In genomic region chr6:26754801-26755200, GRCh38 we compare ENCODE assay signal across 7 cellular contexts.
DNase-seq lines count a peak whose midpoint lies in the region; ATAC-seq and TF ChIP-seq lines count a peak whose summit lies in the region.
"Not testable (repeated sequence)": the region's sequence is repeated elsewhere in the genome, so short reads cannot be mapped to it uniquely, and the experiment has no call there.

No MANE protein-coding gene starts in this region.

- intact Hi-C loops in Panc1 (cut with micrococcal nuclease; ENCODE audit: unreplicated experiment); naive thymus-derived CD4-positive, alpha-beta T cell (cut with micrococcal nuclease): not testable (repeated sequence)

- peak; percentile 19 for DNase-seq in H7
- DNase-seq in Panc1 (ENCODE audit: low read depth, low spot score); activated CD8-positive, alpha-beta T cell treated with anti-CD3 and anti-CD28 coated beads, Interleukin-2, amount 10 ng/mL, durations not matched to agents 7 days and 5 days; chondrocyte (ENCODE audit: low spot score); hepatocyte (ENCODE audit: low spot score); naive thymus-derived CD4-positive, alpha-beta T cell; progenitor cell of endocrine pancreas (ENCODE audit: low spot score, unreplicated experiment): not testable (repeated sequence)

- H4K20me1 ChIP-seq in hepatocyte (ENCODE audit: insufficient read depth, poor library complexity, severe bottlenecking) = not testable (repeated sequence)

- not testable (repeated sequence) for H2AFZ ChIP-seq in hepatocyte

- not testable (repeated sequence) for H3K36me3 ChIP-seq in H7 (replicated peaks; ENCODE audit: control insufficient read depth, insufficient read depth, low read length); Panc1 (ENCODE audit: control insufficient read depth, insufficient read depth, low read length); hepatocyte (replicated peaks; ENCODE audit: insufficient read depth, low read depth); naive thymus-derived CD4-positive, alpha-beta T cell (ENCODE audit: control insufficient read depth in 2 of 3, insufficient read depth in 3 of 3, low read length in 3 of 3)

- not testable (repeated sequence) for BruUV-seq in Panc1 (replicated peaks; lab: Mats Ljungman, UMichigan)

- H3K27me3 ChIP-seq in H7 (ENCODE audit: control insufficient read depth, insufficient read depth, low read length) = peaks cover 32% of the 10 kb centered on the region
- not testable (repeated sequence) for H3K27me3 ChIP-seq in Panc1 (ENCODE audit: control insufficient read depth, insufficient read depth, low read length); hepatocyte
- H3K27me3 ChIP-seq in naive thymus-derived CD4-positive, alpha-beta T cell (ENCODE audit: control insufficient read depth in 2 of 2, insufficient read depth in 2 of 2, low read length in 2 of 2) = peaks cover 0 to 10% of the 10 kb centered on the region in 2 donors

- POLR2A ChIA-PET in Panc1 (lab: Charles Lee); activated CD8-positive, alpha-beta T cell treated with anti-CD3 and anti-CD28 coated beads, Interleukin-2, amount 10 ng/mL, durations not matched to agents 7 days and 5 days (lab: Charles Lee); naive thymus-derived CD4-positive, alpha-beta T cell (lab: Charles Lee): not testable (repeated sequence)

- not testable (repeated sequence) for ATAC-seq in Panc1; activated CD8-positive, alpha-beta T cell treated with anti-CD3 and anti-CD28 coated beads, Interleukin-2, amount 10 ng/mL, durations not matched to agents 7 days and 5 days; naive thymus-derived CD4-positive, alpha-beta T cell

- H3K27ac Mint-ChIP-seq in activated CD8-positive, alpha-beta T cell treated with anti-CD3 and anti-CD28 coated beads, Interleukin-2, amount 10 ng/mL, durations not matched to agents 7 days and 5 days = peak overlapping the region; percentile 70
- H3K27ac Mint-ChIP-seq in chondrocyte (ENCODE audit: unreplicated experiment); progenitor cell of endocrine pancreas: not testable (repeated sequence)
- peak overlapping the region in 5 of 9 donors; percentile 29 to 87 (median 70) for H3K27ac Mint-ChIP-seq in naive thymus-derived CD4-positive, alpha-beta T cell

- H3K27me3 Mint-ChIP-seq in activated CD8-positive, alpha-beta T cell treated with anti-CD3 and anti-CD28 coated beads, Interleukin-2, amount 10 ng/mL, durations not matched to agents 7 days and 5 days (ENCODE audit: low read depth) = peaks cover 38% of the 10 kb centered on the region
- H3K27me3 Mint-ChIP-seq in chondrocyte (ENCODE audit: low read depth) (peaks cover 23% of the 10 kb centered on the region), progenitor cell of endocrine pancreas (peaks cover 49% of the 10 kb centered on the region)
- H3K27me3 Mint-ChIP-seq in naive thymus-derived CD4-positive, alpha-beta T cell = peaks cover 0 to 53% (median 47%) of the 10 kb centered on the region in 5 donors

- peaks cover 16% of the 10 kb centered on the region for H3K36me3 Mint-ChIP-seq in activated CD8-positive, alpha-beta T cell treated with anti-CD3 and anti-CD28 coated beads, Interleukin-2, amount 10 ng/mL, durations not matched to agents 7 days and 5 days (ENCODE audit: low read depth)
- H3K36me3 Mint-ChIP-seq in chondrocyte (ENCODE audit: low read depth); naive thymus-derived CD4-positive, alpha-beta T cell; progenitor cell of endocrine pancreas (ENCODE audit: insufficient read depth): not testable (repeated sequence)

- H3K4me1 Mint-ChIP-seq in activated CD8-positive, alpha-beta T cell treated with anti-CD3 and anti-CD28 coated beads, Interleukin-2, amount 10 ng/mL, durations not matched to agents 7 days and 5 days (ENCODE audit: low read depth); naive thymus-derived CD4-positive, alpha-beta T cell; progenitor cell of endocrine pancreas (ENCODE audit: low read depth): not testable (repeated sequence)
- peaks cover 19% of the 10 kb centered on the region for H3K4me1 Mint-ChIP-seq in chondrocyte (ENCODE audit: low read depth)

- in situ Hi-C loops in Panc1 (cut with HindIII; ENCODE audit: low pct_unique_long_range_greater_than_20kb, low sequenced_read_pairs) = not testable (repeated sequence)

- H3K4me2 ChIP-seq in hepatocyte = peak overlapping the region; percentile 70

- H3K9me3 Mint-ChIP-seq in activated CD8-positive, alpha-beta T cell treated with anti-CD3 and anti-CD28 coated beads, Interleukin-2, amount 10 ng/mL, durations not matched to agents 7 days and 5 days (ENCODE audit: insufficient read depth); chondrocyte (ENCODE audit: low read depth); progenitor cell of endocrine pancreas (ENCODE audit: low read depth): not testable (repeated sequence)
- peaks cover 0 to 40% (median 13%) of the 10 kb centered on the region in 11 donors for H3K9me3 Mint-ChIP-seq in naive thymus-derived CD4-positive, alpha-beta T cell

- not testable (repeated sequence) for TF ChIP-seq CTCF in Panc1 (IDR thresholded peaks at IDR 0.05); chondrocyte (IDR thresholded peaks at IDR 0.05); hepatocyte (IDR thresholded peaks at IDR 0.05; ENCODE audit: poor library complexity); progenitor cell of endocrine pancreas (IDR thresholded peaks at IDR 0.05; ENCODE audit: unreplicated experiment)

- H3K9me2 ChIP-seq in hepatocyte (replicated peaks; ENCODE audit: insufficient read depth) = not testable (repeated sequence)

- not testable (repeated sequence) for H3K27ac ChIP-seq in Panc1 (ENCODE audit: low read length); hepatocyte; naive thymus-derived CD4-positive, alpha-beta T cell (ENCODE audit: low read depth, low read length)

- not testable (repeated sequence) for H3K9me3 ChIP-seq in Panc1 (ENCODE audit: control insufficient read depth, insufficient read depth, low read depth, low read length); hepatocyte (ENCODE audit: low read depth); naive thymus-derived CD4-positive, alpha-beta T cell (ENCODE audit: control insufficient read depth in 2 of 3, low read length in 3 of 3)

- WGBS in hepatocyte (ENCODE audit: low lambda C conversion rate, missing lambda C conversion rate) = 4% methylated on average over 11 of the region's 20 CpGs

- not testable (repeated sequence) for H3K79me2 ChIP-seq in hepatocyte

- H3K4me1 ChIP-seq in Panc1 (ENCODE audit: control insufficient read depth, insufficient read depth, low read length); hepatocyte (ENCODE audit: insufficient read depth); naive thymus-derived CD4-positive, alpha-beta T cell (ENCODE audit: control insufficient read depth in 2 of 2, insufficient read depth in 2 of 2, low read length in 2 of 2): not testable (repeated sequence)

- peak overlapping the region; percentile 48 for H3K4me3 Mint-ChIP-seq in activated CD8-positive, alpha-beta T cell treated with anti-CD3 and anti-CD28 coated beads, Interleukin-2, amount 10 ng/mL, durations not matched to agents 7 days and 5 days
- H3K4me3 Mint-ChIP-seq in chondrocyte (ENCODE audit: unreplicated experiment) = peak overlapping the region; percentile 54
- H3K4me3 Mint-ChIP-seq in naive thymus-derived CD4-positive, alpha-beta T cell = peak overlapping the region in 4 of 10 donors; percentile 30 to 67 (median 38)
- H3K4me3 Mint-ChIP-seq in progenitor cell of endocrine pancreas (ENCODE audit: low read depth) = peak overlapping the region; percentile 68

- CTCF ChIA-PET in Panc1 (lab: Charles Lee); activated CD8-positive, alpha-beta T cell treated with anti-CD3 and anti-CD28 coated beads, Interleukin-2, amount 10 ng/mL, durations not matched to agents 7 days and 5 days (lab: Charles Lee); naive thymus-derived CD4-positive, alpha-beta T cell (lab: Charles Lee): not testable (repeated sequence)

- peak overlapping the region; percentile 29 for H3K4me3 ChIP-seq in H7 (ENCODE audit: insufficient read depth, low read depth, low read length)
- peak overlapping the region; percentile 17 to 44 for H3K4me3 ChIP-seq in Panc1 (ENCODE audit: low read depth in 2 of 2, low read length in 2 of 2)
- not testable (repeated sequence) for H3K4me3 ChIP-seq in hepatocyte; naive thymus-derived CD4-positive, alpha-beta T cell (ENCODE audit: low read length)
